In the genomic region with DNA sequence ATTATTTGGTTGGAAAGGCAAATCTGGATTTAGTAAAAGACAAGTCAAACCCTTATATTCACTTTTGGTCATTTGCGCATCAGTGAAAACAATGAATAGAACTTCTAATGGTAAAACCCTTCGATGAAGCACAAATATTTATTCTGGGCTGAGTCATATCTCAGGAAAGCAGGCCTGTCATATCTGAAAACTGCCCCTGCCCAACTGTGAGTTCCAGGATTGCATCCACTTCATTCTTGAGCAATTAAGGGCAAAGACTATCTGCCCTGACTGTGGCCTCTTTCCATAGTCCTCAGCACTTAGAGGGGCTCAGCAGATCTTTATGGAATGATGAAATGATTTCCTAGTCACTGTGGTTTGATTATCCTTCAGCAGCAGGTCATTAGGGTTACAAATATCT, we compare ENCODE assay signal across 1 cellular context.
TF ChIP-seq lines count a peak whose summit lies in the region.

No MANE protein-coding gene starts in this region.

TF ChIP-seq in HepG2, 621 proteins besides CTCF, POLR2A, EP300 and RAD21 (continued from another document):
- TF ChIP-seq HNF4A (CRISPR knock-in tag; IDR thresholded peaks at IDR 0.05) (peak; percentile 44; the same call in 1 of the 2 replicates), ZNF75D (CRISPR knock-in tag; IDR thresholded peaks at IDR 0.05; ENCODE audit: borderline replicate concordance) (no peak), GATAD2A (CRISPR knock-in tag; IDR thresholded peaks at IDR 0.05) (peak; percentile 53; the same call in 1 of the 2 replicates), RARA (CRISPR knock-in tag; IDR thresholded peaks at IDR 0.05) (peak; percentile 40; the same call in 1 of the 2 replicates), ZNF629 (CRISPR knock-in tag; conservative IDR thresholded peaks at IDR 0.05) (no peak), CEBPB (IDR thresholded peaks at IDR 0.05; ENCODE audit: borderline replicate concordance, low read depth, low read length) (peak; percentile 79), BCL6 (CRISPR knock-in tag; IDR thresholded peaks at IDR 0.05) (peak; percentile 70), JUND (CRISPR knock-in tag; IDR thresholded peaks at IDR 0.05) (0 out of 2 replicates have a peak, but pooled peaks have one; percentile 42), FOSL1 (CRISPR knock-in tag; IDR thresholded peaks at IDR 0.05; ENCODE audit: borderline replicate concordance) (peak; percentile 16; the same call in 1 of the 2 replicates), FOXA3 (CRISPR knock-in tag; IDR thresholded peaks at IDR 0.05) (peak; percentile 37; the same call in 1 of the 2 replicates), MED1 (CRISPR knock-in tag; IDR thresholded peaks at IDR 0.05) (peak; percentile 40; the same call in 1 of the 2 replicates), MBNL3 (CRISPR knock-in tag; conservative IDR thresholded peaks at IDR 0.05) (no peak), ZNF878 (CRISPR knock-in tag; IDR thresholded peaks at IDR 0.05) (no peak), U2AF1 (optimal IDR thresholded peaks at IDR 0.05; ENCODE audit: low read depth, low read length) (no peak), ZNF644 (CRISPR knock-in tag; IDR thresholded peaks at IDR 0.05; ENCODE audit: low read depth) (0 out of 2 replicates have a peak, but pooled peaks have one; percentile 17), FOSL2 (CRISPR knock-in tag; IDR thresholded peaks at IDR 0.05) (peak; percentile 93), CEBPG (CRISPR knock-in tag; IDR thresholded peaks at IDR 0.05) (peak; percentile 65; the same call in 1 of the 2 replicates), SOX6 (IDR thresholded peaks at IDR 0.05) (no peak), SOX6 (CRISPR knock-in tag; IDR thresholded peaks at IDR 0.05) (peak; percentile 41)
